1 cellular context compared by ENCODE assay signal in genomic region chr7:25515876-25516275, GRCh38.
A peak's percentile ranks its signal among the peaks of the same experiment; 100 is the strongest.
TF ChIP-seq lines count a peak whose summit lies in the region.

No MANE protein-coding gene starts in this region.

TF ChIP-seq in K562, 482 proteins besides CTCF, POLR2A, EP300 and RAD21 (continued from another document):
- TF ChIP-seq ZBTB33 (CRISPR knock-in tag; IDR thresholded peaks at IDR 0.05), result no peak
- no peak for TF ChIP-seq ZC3H4 (CRISPR knock-in tag; IDR thresholded peaks at IDR 0.05; ENCODE audit: borderline replicate concordance)
- TF ChIP-seq JUND (IDR thresholded peaks at IDR 0.05; ENCODE audit: borderline replicate concordance, low read depth, low read length), result peak; percentile 6; the same call in 1 of the 2 replicates
- no peak for TF ChIP-seq JUND (tag; IDR thresholded peaks at IDR 0.05; ENCODE audit: borderline replicate concordance, low read depth, low read length)
